ENCODE assay signal across 11 cellular contexts in genomic region chr12:3170423-3171194, GRCh38.
DNase-seq lines count a peak whose midpoint lies in the region; ATAC-seq and TF ChIP-seq lines count a peak whose summit lies in the region.
"Had no signal": no experiment of that assay in that cellular context is flagged by ENCODE, and none has a peak within 500 bp of the region (broad histone marks: within the 10 kb centered on the region; RNA-seq: fewer than 3 reads in every experiment).

No MANE protein-coding gene starts in this region.

- H3K4me3 ChIP-seq in GM23338 (no peak overlapping the region), fibroblast of mammary gland (ENCODE audit: control insufficient read depth, low read depth, low read length) (no peak overlapping the region), skeletal muscle satellite cell (ENCODE audit: low read length) (peak overlapping the region; percentile 42)
- H3K4me3 ChIP-seq: lower lobe of right lung had no signal

- peaks cover 26% of the 10 kb centered on the region for H3K4me1 ChIP-seq in GM23338 (ENCODE audit: insufficient read depth)
- H3K4me1 ChIP-seq in skeletal muscle satellite cell (ENCODE audit: control insufficient read depth, insufficient read depth, low read length) = peaks cover 41% of the 10 kb centered on the region
- H3K4me1 ChIP-seq: lower lobe of right lung had no signal

- H3K9me2 ChIP-seq in GM23338 (ENCODE audit: insufficient read depth) = no peaks in the 10 kb centered on the region

- no peak for TF ChIP-seq CTCF in GM23338 (conservative IDR thresholded peaks at IDR 0.05; ENCODE audit: low read depth in 2 of 2)
- TF ChIP-seq CTCF in fibroblast of mammary gland (conservative IDR thresholded peaks at IDR 0.05; ENCODE audit: control insufficient read depth, insufficient read depth, low read depth, low read length) = no peak

- H3K79me2 ChIP-seq in GM23338 (replicated peaks; ENCODE audit: insufficient read depth) = no peaks in the 10 kb centered on the region

- H3K36me3 Mint-ChIP-seq in GM23338 (ENCODE audit: low read depth) = no peaks in the 10 kb centered on the region

- H3K27ac Mint-ChIP-seq in GM23338 = no peak overlapping the region
- H3K27ac Mint-ChIP-seq: activated B cell treated with CpG ODN at 0.5 μM for 24 hours had no signal

- no peaks in the 10 kb centered on the region for H3K9me3 Mint-ChIP-seq in GM23338
- H3K9me3 Mint-ChIP-seq: activated B cell treated with CpG ODN at 0.5 μM for 24 hours had no signal

- 0 out of 2 replicates have a peak, but pooled peaks cover 4% of the 10 kb centered on the region for H3F3A ChIP-seq in GM23338 (replicated peaks; ENCODE audit: low read depth)

- no peaks in the 10 kb centered on the region for H3K9me3 ChIP-seq in skeletal muscle satellite cell (replicated peaks; ENCODE audit: low read length)
- H3K9me3 ChIP-seq: lower lobe of right lung had no signal

- ATAC-seq in GM23338 = no peak
- ATAC-seq in SK-N-SH treated with all-trans-retinoic acid at 6 μM for 48 hours = peak; percentile 81
- ATAC-seq: lower lobe of right lung had no signal

- H4K20me1 ChIP-seq in GM23338 (replicated peaks; ENCODE audit: insufficient read depth) = no peaks in the 10 kb centered on the region; the same call in 1 of the 2 replicates

- no peaks in the 10 kb centered on the region for H3K27me3 ChIP-seq in GM23338 (ENCODE audit: insufficient read depth)
- no peaks in the 10 kb centered on the region for H3K27me3 ChIP-seq in skeletal muscle satellite cell (ENCODE audit: control insufficient read depth, insufficient read depth, low read length)

- H3K4me2 ChIP-seq in GM23338 = no peak overlapping the region
- H3K4me2 ChIP-seq in skeletal muscle satellite cell (ENCODE audit: low read length) = peak overlapping the region; percentile 69

- DNase-seq in GM23338 (ENCODE audit: low spot score) = no peak
- DNase-seq in fibroblast of mammary gland (ENCODE audit: low read depth) = peak; percentile 97
- DNase-seq in activated T-cell treated with anti-CD3 and anti-CD28 coated beads for 4 hours = no peak
- no peak for DNase-seq in stimulated activated CD4-positive, alpha-beta T cell treated with anti-CD3 and anti-CD28 coated beads, Interleukin-2, amount 100 ng/mL, for 24 hours
- no peak for DNase-seq in globus pallidus (ENCODE audit: low spot score)
- DNase-seq in activated CD4-positive, alpha-beta T cell treated with anti-CD3 and anti-CD28 coated beads, Interleukin-2, amount 50 U/mL, for 4 hours = no peak
- DNase-seq: activated B cell treated with CpG ODN at 0.5 μM for 24 hours; activated effector memory CD4-positive, alpha-beta T cell treated with anti-CD3 and anti-CD28 coated beads, Interleukin-2, amount 50 U/mL, for 16 hours; lower lobe of right lung had no signal

- peak overlapping the region; percentile 59 for H3K9ac ChIP-seq in skeletal muscle satellite cell (ENCODE audit: low read depth, low read length)

- H2AFZ ChIP-seq in GM23338 = no peak overlapping the region

- H3K36me3 ChIP-seq in GM23338 (ENCODE audit: insufficient read depth) (no peaks in the 10 kb centered on the region), skeletal muscle satellite cell (ENCODE audit: insufficient read depth, low read length) (no peaks in the 10 kb centered on the region)
- H3K36me3 ChIP-seq: lower lobe of right lung had no signal

- 0 out of 2 replicates have a peak overlapping the region, but pooled peaks have one; percentile 5 for H3K27ac ChIP-seq in GM23338 (ENCODE audit: low read depth)
- H3K27ac ChIP-seq: lower lobe of right lung had no signal

- H3K4me1 Mint-ChIP-seq in GM23338 = peaks cover 51% of the 10 kb centered on the region
- H3K4me1 Mint-ChIP-seq: activated B cell treated with CpG ODN at 0.5 μM for 24 hours had no signal

- H3K27me3 Mint-ChIP-seq in GM23338 (ENCODE audit: insufficient read depth, low read depth, poor library complexity) = peaks cover 4% of the 10 kb centered on the region

- H3K4me3 Mint-ChIP-seq in GM23338 = no peak overlapping the region
- H3K4me3 Mint-ChIP-seq: activated B cell treated with CpG ODN at 0.5 μM for 24 hours had no signal

TF ChIP-seq in GM23338, 12 proteins besides CTCF, POLR2A, EP300 and RAD21:
- TF ChIP-seq REST (IDR thresholded peaks at IDR 0.05; ENCODE audit: unreplicated experiment) = no peak
- no peak for TF ChIP-seq ZNF114 (CRISPR knock-in tag; IDR thresholded peaks at IDR 0.05)
- TF ChIP-seq JUNB (IDR thresholded peaks at IDR 0.05; ENCODE audit: unreplicated experiment) = no peak
- no peak for TF ChIP-seq POLR2AphosphoS5 (IDR thresholded peaks at IDR 0.05; ENCODE audit: low read depth)
- no peak for TF ChIP-seq CREB1 (CRISPR knock-in tag; IDR thresholded peaks at IDR 0.05; ENCODE audit: low read depth)
- no peak for TF ChIP-seq STAT1 (IDR thresholded peaks at IDR 0.05; ENCODE audit: unreplicated experiment)
- TF ChIP-seq NANOG (IDR thresholded peaks at IDR 0.05; ENCODE audit: borderline replicate concordance) = no peak

TF ChIP-seq in SK-N-SH treated with all-trans-retinoic acid at 6 μM for 48 hours, 23 proteins besides CTCF, POLR2A, EP300 and RAD21:
- TF ChIP-seq TCF4 (CRISPR knock-in tag; IDR thresholded peaks at IDR 0.05; ENCODE audit: borderline replicate concordance) (peak; percentile 78; the same call in 1 of the 2 replicates), CSDC2 (CRISPR knock-in tag; IDR thresholded peaks at IDR 0.05) (no peak), ARNTL (CRISPR knock-in tag; IDR thresholded peaks at IDR 0.05; ENCODE audit: borderline replicate concordance, low read depth) (no peak), ESRRG (CRISPR knock-in tag; IDR thresholded peaks at IDR 0.05) (no peak), GLIS3 (CRISPR knock-in tag; IDR thresholded peaks at IDR 0.05) (no peak), ZNF8 (CRISPR knock-in tag; IDR thresholded peaks at IDR 0.05) (no peak), ZFP30 (CRISPR knock-in tag; IDR thresholded peaks at IDR 0.05) (no peak), OSR1 (CRISPR knock-in tag; IDR thresholded peaks at IDR 0.05) (no peak), ZC3H10 (CRISPR knock-in tag; IDR thresholded peaks at IDR 0.05) (no peak), PATZ1 (CRISPR knock-in tag; IDR thresholded peaks at IDR 0.05; ENCODE audit: borderline replicate concordance) (peak; percentile 96), CREB5 (CRISPR knock-in tag; IDR thresholded peaks at IDR 0.05; ENCODE audit: low read depth) (no peak), ISL1 (CRISPR knock-in tag; IDR thresholded peaks at IDR 0.05) (no peak)
